Comparison of ENCODE assay signal across 13 cellular contexts in the genomic region with DNA sequence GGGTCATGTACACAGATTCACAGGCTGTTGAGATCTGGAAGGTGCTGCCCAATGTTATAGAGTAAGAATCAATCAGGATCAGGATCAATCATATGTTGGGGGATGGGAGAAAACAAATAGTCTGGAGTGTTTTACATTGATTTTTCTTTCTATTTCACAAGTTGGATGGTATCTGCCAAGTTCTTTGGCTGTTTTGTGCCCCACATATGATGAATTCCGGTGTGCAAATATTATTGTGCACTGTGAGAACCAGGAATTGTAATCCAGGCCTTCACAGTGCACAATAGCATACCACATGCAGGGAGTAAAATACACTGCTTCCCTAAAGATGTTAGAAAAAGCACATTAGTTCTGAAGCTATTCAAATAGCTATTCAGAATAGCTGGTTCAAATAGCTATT.
A peak's percentile ranks its signal among the peaks of the same experiment; 100 is the strongest.
DNase-seq lines count a peak whose midpoint lies in the region; ATAC-seq and TF ChIP-seq lines count a peak whose summit lies in the region.
"Had no signal": no experiment of that assay in that cellular context is flagged by ENCODE, and none has a peak within 500 bp of the region (broad histone marks: within the 10 kb centered on the region; RNA-seq: fewer than 3 reads in every experiment).

No MANE protein-coding gene starts in this region.

- ATAC-seq in GM19455 (IDR thresholded peaks at IDR 0.05; ENCODE audit: unreplicated experiment): no peak

- no peak for TF ChIP-seq CTCF in brain (conservative IDR thresholded peaks at IDR 0.05)
- no peak for TF ChIP-seq CTCF in nephron (IDR thresholded peaks at IDR 0.05; ENCODE audit: unreplicated experiment in 3 of 3)
- TF ChIP-seq CTCF in progenitor cell of endocrine pancreas (IDR thresholded peaks at IDR 0.05; ENCODE audit: unreplicated experiment): no peak

- H3K9me3 Mint-ChIP-seq in brain (peaks cover 0 to 4% (median 3%) of the 10 kb centered on the region in 5 experiments), nephron (peaks cover 7% of the 10 kb centered on the region), progenitor cell of endocrine pancreas (ENCODE audit: low read depth) (no peaks in the 10 kb centered on the region)
- H3K9me3 Mint-ChIP-seq: CD4-positive, alpha-beta T cell; H9 had no signal

- H3K36me3 Mint-ChIP-seq in brain: no peaks in the 10 kb centered on the region
- no peaks in the 10 kb centered on the region for H3K36me3 Mint-ChIP-seq in nephron (ENCODE audit: low read depth)
- H3K36me3 Mint-ChIP-seq in progenitor cell of endocrine pancreas (ENCODE audit: insufficient read depth): no peaks in the 10 kb centered on the region

- no peak overlapping the region for H3K4me3 Mint-ChIP-seq in brain
- no peak overlapping the region for H3K4me3 Mint-ChIP-seq in nephron
- H3K4me3 Mint-ChIP-seq in progenitor cell of endocrine pancreas (ENCODE audit: low read depth): no peak overlapping the region
- H3K4me3 Mint-ChIP-seq: B cell; CD4-positive, alpha-beta T cell; H9 had no signal

- DNase-seq in NCI-H2081 treated with DMSO at 0.1 percent for 48 hours (lab: John Stamatoyannopoulos, UW): peak; percentile 5
- DNase-seq in progenitor cell of endocrine pancreas (ENCODE audit: low spot score, unreplicated experiment): no peak
- no peak for DNase-seq in SHP77 treated with DMSO at 0.1 percent for 48 hours (lab: John Stamatoyannopoulos, UW)
- no peak for DNase-seq in HT-29 (ENCODE audit: low spot score)
- DNase-seq: Calu3; CD4-positive, alpha-beta T cell; DMS 273 treated with DMSO at 0.1 percent for 48 hours; GOT3 had no signal

- H3K27ac Mint-ChIP-seq in brain (peak overlapping the region in 4 of 5 experiments; percentile 29 to 59 (median 52)), nephron (peak overlapping the region in 2 of 3 experiments; percentile 38 to 54), progenitor cell of endocrine pancreas (peak overlapping the region; percentile 77)
- H3K27ac Mint-ChIP-seq: B cell; CD4-positive, alpha-beta T cell had no signal

- peaks cover 26% of the 10 kb centered on the region for H3K4me1 Mint-ChIP-seq in brain
- peaks cover 19% of the 10 kb centered on the region for H3K4me1 Mint-ChIP-seq in nephron
- peaks cover 29% of the 10 kb centered on the region for H3K4me1 Mint-ChIP-seq in progenitor cell of endocrine pancreas (ENCODE audit: low read depth)
- H3K4me1 Mint-ChIP-seq: B cell had no signal

- H3K27me3 Mint-ChIP-seq in brain (no peaks in the 10 kb centered on the region), nephron (ENCODE audit: low read depth) (no peaks in the 10 kb centered on the region), progenitor cell of endocrine pancreas (no peaks in the 10 kb centered on the region)
- H3K27me3 Mint-ChIP-seq: B cell; CD4-positive, alpha-beta T cell had no signal
